20 cellular contexts compared by ENCODE assay signal in genomic region chr4:133593764-133594163, GRCh38.
"Had no signal": no experiment of that assay in that cellular context is flagged by ENCODE, and none has a peak within 500 bp of the region (broad histone marks: within the 10 kb centered on the region; RNA-seq: fewer than 3 reads in every experiment).

No MANE protein-coding gene starts in this region.

- H3K27me3 ChIP-seq: esophagus squamous epithelium, right atrium auricular region, stomach, thyroid gland, upper lobe of left lung, vagina had no signal

- H3K4me1 ChIP-seq: esophagus squamous epithelium, right atrium auricular region, stomach, thyroid gland, upper lobe of left lung, vagina had no signal

- H3K9me3 ChIP-seq: esophagus squamous epithelium, right atrium auricular region, thyroid gland, upper lobe of left lung, vagina had no signal

- H3K27ac ChIP-seq: esophagus squamous epithelium, right atrium auricular region, stomach, thyroid gland, upper lobe of left lung, vagina had no signal

- H3K4me3 Mint-ChIP-seq: activated CD4-positive, alpha-beta memory T cell treated with anti-CD3 and anti-CD28 coated beads for 36 hours; activated T-cell treated with anti-CD3 and anti-CD28 coated beads, Interleukin-2, amount 50 U/mL, for 24 hours; natural killer cell; stimulated activated naive B cell treated with anti-CD40 and anti-IgM and Interleukin-4, amounts not matched to agents 10 μg/mL and 1 μg/mL and 100 μg/mL, for 72 hours; T-helper 2 cell treated with Interferon-gamma antibody and Interleukin-4, amounts not matched to agents 5 μg/mL and 100 μg/mL, for 36 hours had no signal

- DNase-seq: activated CD4-positive, alpha-beta memory T cell treated with anti-CD3 and anti-CD28 coated beads for 36 hours; activated CD4-positive, alpha-beta T cell treated with anti-CD3 and anti-CD28 coated beads for 48 hours; activated CD8-positive, alpha-beta memory T cell treated with anti-CD3 and anti-CD28 coated beads, Interleukin-2, amount 50 U/mL, for 48 hours; activated gamma-delta T cell treated with Interleukin-2 at 50 U/mL for 16 hours; activated naive CD4-positive, alpha-beta T cell treated with anti-CD3 and anti-CD28 coated beads, Interleukin-2, amount 50 U/mL, for 16 hours; activated T-cell treated with anti-CD3 and anti-CD28 coated beads, Interleukin-2, amount 50 U/mL, for 24 hours; central memory CD4-positive, alpha-beta T cell; esophagus squamous epithelium; kidney; left colon; natural killer cell; stimulated activated CD4-positive, alpha-beta T cell treated with anti-CD3 and anti-CD28 coated beads, Interleukin-15, amount 100 ng/mL, for 24 hours; stimulated activated CD4-positive, alpha-beta T cell treated with anti-CD3 and anti-CD28 coated beads, Interleukin-2, amount 100 ng/mL, for 24 hours; stimulated activated naive B cell treated with anti-CD40 and anti-IgM and Interleukin-4, amounts not matched to agents 10 μg/mL and 1 μg/mL and 100 μg/mL, for 72 hours; stomach; thyroid gland; upper lobe of left lung had no signal

- H3K4me3 ChIP-seq: esophagus squamous epithelium, right atrium auricular region, stomach, thyroid gland, upper lobe of left lung, vagina had no signal

- H3K27me3 Mint-ChIP-seq: activated CD4-positive, alpha-beta memory T cell treated with anti-CD3 and anti-CD28 coated beads for 36 hours; activated T-cell treated with anti-CD3 and anti-CD28 coated beads, Interleukin-2, amount 50 U/mL, for 24 hours; stimulated activated naive B cell treated with anti-CD40 and anti-IgM and Interleukin-4, amounts not matched to agents 10 μg/mL and 1 μg/mL and 100 μg/mL, for 72 hours had no signal

- H3K4me1 Mint-ChIP-seq: natural killer cell; stimulated activated naive B cell treated with anti-CD40 and anti-IgM and Interleukin-4, amounts not matched to agents 10 μg/mL and 1 μg/mL and 100 μg/mL, for 72 hours had no signal

- H3K36me3 ChIP-seq: esophagus squamous epithelium, right atrium auricular region, stomach, thyroid gland, upper lobe of left lung, vagina had no signal

- FAIRE-seq: kidney had no signal

- H3K9me3 Mint-ChIP-seq: activated CD4-positive, alpha-beta memory T cell treated with anti-CD3 and anti-CD28 coated beads for 36 hours; T-helper 2 cell treated with Interferon-gamma antibody and Interleukin-4, amounts not matched to agents 5 μg/mL and 100 μg/mL, for 36 hours had no signal

- H3K36me3 Mint-ChIP-seq: activated CD4-positive, alpha-beta memory T cell treated with anti-CD3 and anti-CD28 coated beads for 36 hours; natural killer cell; stimulated activated naive B cell treated with anti-CD40 and anti-IgM and Interleukin-4, amounts not matched to agents 10 μg/mL and 1 μg/mL and 100 μg/mL, for 72 hours had no signal

- H3K27ac Mint-ChIP-seq: activated CD4-positive, alpha-beta memory T cell treated with anti-CD3 and anti-CD28 coated beads for 36 hours; activated T-cell treated with anti-CD3 and anti-CD28 coated beads, Interleukin-2, amount 50 U/mL, for 24 hours; natural killer cell; stimulated activated naive B cell treated with anti-CD40 and anti-IgM and Interleukin-4, amounts not matched to agents 10 μg/mL and 1 μg/mL and 100 μg/mL, for 72 hours; T-helper 2 cell treated with Interferon-gamma antibody and Interleukin-4, amounts not matched to agents 5 μg/mL and 100 μg/mL, for 36 hours had no signal
